Comparison of ENCODE assay signal across 23 cellular contexts in the genomic region with DNA sequence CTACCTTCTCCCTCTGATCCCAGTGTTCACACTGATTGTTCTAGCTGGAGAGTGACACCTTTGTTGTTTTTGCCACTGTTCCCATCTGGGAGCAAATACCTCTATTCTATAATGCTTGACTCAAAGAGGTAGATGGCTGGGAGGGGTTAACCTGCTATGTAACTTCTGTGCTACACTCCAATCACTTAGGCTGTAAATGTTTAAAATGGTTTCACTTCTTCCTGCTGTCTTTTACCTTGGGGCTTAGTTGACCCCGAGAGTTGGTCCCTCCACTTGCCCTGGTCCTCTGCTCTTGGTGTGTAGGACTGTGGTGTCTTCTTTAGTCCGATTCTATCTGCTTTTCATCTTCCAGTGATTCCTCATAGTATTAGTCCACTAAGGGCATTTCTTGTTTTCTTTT. TPM values are rescaled to one million over a fixed set of nuclear protein-coding genes. Genes with fewer than 3 reads are reported as not detected.
A peak's percentile ranks its signal among the peaks of the same experiment; 100 is the strongest.
DNase-seq lines count a peak whose midpoint lies in the region; ATAC-seq lines count a peak whose summit lies in the region.
"Had no signal": no experiment of that assay in that cellular context is flagged by ENCODE, and none has a peak within 500 bp of the region (broad histone marks: within the 10 kb centered on the region; RNA-seq: fewer than 3 reads in every experiment).

No MANE protein-coding gene starts in this region.

- POLR2A ChIA-PET in CD8-positive, alpha-beta memory T cell (lab: Charles Lee): no interaction called here

- H3K4me1 Mint-ChIP-seq in memory B cell: peaks cover 20% of the 10 kb centered on the region
- peaks cover 16 to 33% (median 19%) of the 10 kb centered on the region in 3 donors for H3K4me1 Mint-ChIP-seq in CD8-positive, alpha-beta memory T cell

- peak overlapping the region; percentile 59; the same call in 1 of the 2 replicates for H3K4me3 ChIP-seq in GM08714 (ENCODE audit: low read length)
- no peak overlapping the region for H3K4me3 ChIP-seq in CD8-positive, alpha-beta memory T cell (ENCODE audit: low read length)
- H3K4me3 ChIP-seq: pancreas, sigmoid colon, testis had no signal

- CTCF ChIA-PET in CD8-positive, alpha-beta memory T cell (lab: Charles Lee): interaction anchor here (1.0 kb wide), 1 partner anchor 15 kb away, joined by 3 read pairs; no protein-coding TSS in a partner anchor

- no peaks in the 10 kb centered on the region for H3K27me3 Mint-ChIP-seq in memory B cell
- H3K27me3 Mint-ChIP-seq in CD8-positive, alpha-beta memory T cell: no peaks in the 10 kb centered on the region
- H3K27me3 Mint-ChIP-seq: activated CD4-positive, alpha-beta memory T cell treated with anti-CD3 and anti-CD28 coated beads, Interleukin-2, amount 10 ng/mL, durations not matched to agents 7 days and 5 days; naive thymus-derived CD4-positive, alpha-beta T cell had no signal

- H3K36me3 Mint-ChIP-seq in memory B cell: peaks cover 6% of the 10 kb centered on the region
- peaks cover 0 to 11% (median 7%) of the 10 kb centered on the region in 3 donors for H3K36me3 Mint-ChIP-seq in CD8-positive, alpha-beta memory T cell

- H3K9me3 ChIP-seq in CD8-positive, alpha-beta memory T cell (ENCODE audit: low read length): no peaks in the 10 kb centered on the region
- H3K9me3 ChIP-seq: pancreas, sigmoid colon, testis had no signal

- no peaks in the 10 kb centered on the region for H3K9me3 Mint-ChIP-seq in memory B cell
- H3K9me3 Mint-ChIP-seq in CD8-positive, alpha-beta memory T cell: no peaks in the 10 kb centered on the region
- H3K9me3 Mint-ChIP-seq: activated CD4-positive, alpha-beta memory T cell treated with anti-CD3 and anti-CD28 coated beads, Interleukin-2, amount 10 ng/mL, durations not matched to agents 7 days and 5 days; activated naive CD4-positive, alpha-beta T cell treated with anti-CD3 and anti-CD28 coated beads for 36 hours; naive thymus-derived CD4-positive, alpha-beta T cell had no signal

- no peaks in the 10 kb centered on the region for H3K4me1 ChIP-seq in CD8-positive, alpha-beta memory T cell (ENCODE audit: insufficient read depth, low read length)
- H3K4me1 ChIP-seq: pancreas, testis had no signal

- ATAC-seq in GM21423 (IDR thresholded peaks at IDR 0.05; ENCODE audit: unreplicated experiment) (peak; percentile 56), memory B cell (ENCODE audit: low read depth) (peak; percentile 55), HG03139 (IDR thresholded peaks at IDR 0.05; ENCODE audit: unreplicated experiment) (no peak)
- ATAC-seq: esophagus mucosa; naive thymus-derived CD4-positive, alpha-beta T cell; pancreas had no signal

- peak overlapping the region; percentile 84 for H3K27ac Mint-ChIP-seq in memory B cell
- no peak overlapping the region for H3K27ac Mint-ChIP-seq in CD8-positive, alpha-beta memory T cell
- H3K27ac Mint-ChIP-seq: activated CD4-positive, alpha-beta memory T cell treated with anti-CD3 and anti-CD28 coated beads, Interleukin-2, amount 10 ng/mL, durations not matched to agents 7 days and 5 days; activated naive CD4-positive, alpha-beta T cell treated with anti-CD3 and anti-CD28 coated beads for 36 hours had no signal

- DNase-seq in NAMALWA (ENCODE audit: low spot score): peak; percentile 23
- no peak for DNase-seq in memory B cell (ENCODE audit: low spot score in 2 of 2)
- DNase-seq in CD8-positive, alpha-beta memory T cell: no peak
- no peak for DNase-seq in epidermal melanocyte (ENCODE audit: insufficient read length, low spot score)
- DNase-seq in midbrain (lab: John Stamatoyannopoulos, UW): no peak
- DNase-seq: activated CD4-positive, alpha-beta memory T cell treated with anti-CD3 and anti-CD28 coated beads, Interleukin-2, amount 10 ng/mL, durations not matched to agents 7 days and 5 days; activated naive CD4-positive, alpha-beta T cell treated with anti-CD3 and anti-CD28 coated beads for 36 hours; anterior cingulate cortex; DMS79; GOT3; mammary epithelial cell; naive thymus-derived CD4-positive, alpha-beta T cell; NCI-H1417; NCI-H510A; NK-92 treated with Interleukin-12 subunit alpha and Interleukin-12 subunit beta, amount 100 ng/mL, for 24 hours; pancreas; sigmoid colon; T-helper 9 cell; testis had no signal

- H3K4me3 Mint-ChIP-seq in memory B cell: peak overlapping the region; percentile 79
- no peak overlapping the region for H3K4me3 Mint-ChIP-seq in CD8-positive, alpha-beta memory T cell
- H3K4me3 Mint-ChIP-seq: activated CD4-positive, alpha-beta memory T cell treated with anti-CD3 and anti-CD28 coated beads, Interleukin-2, amount 10 ng/mL, durations not matched to agents 7 days and 5 days; activated naive CD4-positive, alpha-beta T cell treated with anti-CD3 and anti-CD28 coated beads for 36 hours; naive thymus-derived CD4-positive, alpha-beta T cell had no signal

- no peaks in the 10 kb centered on the region for H3K36me3 ChIP-seq in CD8-positive, alpha-beta memory T cell (ENCODE audit: insufficient read depth, low read length)
- H3K36me3 ChIP-seq: pancreas, sigmoid colon had no signal

- no peak overlapping the region for H3K27ac ChIP-seq in CD8-positive, alpha-beta memory T cell (ENCODE audit: low read depth, low read length)
- H3K27ac ChIP-seq: pancreas, sigmoid colon, testis had no signal

- no peaks in the 10 kb centered on the region for H3K27me3 ChIP-seq in CD8-positive, alpha-beta memory T cell (ENCODE audit: insufficient read depth, low read length, poor library complexity, severe bottlenecking)
- H3K27me3 ChIP-seq: pancreas, sigmoid colon, testis had no signal

RNA-seq across cellular contexts. Expression of gene KLHDC10, which starts 22.3 kb away (rescaled TPM):
- total RNA-seq in CD8-positive, alpha-beta memory T cell: 10 to 100 TPM; 18.7 to 19.2 TPM
- polyA plus RNA-seq in CD8-positive, alpha-beta memory T cell: 2.2 TPM

RNA-seq across cellular contexts. Expression of gene ZC3HC1, which starts 41.4 kb away (rescaled TPM):
- 10 to 100 TPM; 27.4 to 28.0 TPM for total RNA-seq in CD8-positive, alpha-beta memory T cell
- 10.5 TPM for polyA plus RNA-seq in CD8-positive, alpha-beta memory T cell
